2 cellular contexts compared by ENCODE assay signal in the genomic region with DNA sequence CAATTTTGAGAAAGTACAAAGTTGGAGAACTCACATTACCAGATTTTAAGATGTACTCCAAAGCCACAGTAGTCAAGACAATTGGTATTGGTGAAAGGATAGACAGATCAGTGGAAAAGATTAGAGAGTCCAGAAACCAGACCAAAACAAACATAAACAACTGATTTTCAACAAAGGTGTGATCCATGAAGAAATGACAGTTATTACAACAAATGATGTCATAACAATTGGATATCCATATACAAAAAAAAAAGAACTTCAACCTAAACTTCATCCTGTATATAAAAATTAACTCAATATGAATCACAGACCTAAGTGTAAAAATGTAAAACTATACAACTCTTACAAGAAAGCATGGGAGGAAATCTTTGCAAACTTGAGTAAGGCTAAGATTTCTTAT.
TF ChIP-seq lines count a peak whose summit lies in the region.

No MANE protein-coding gene starts in this region.

TF ChIP-seq in HepG2, 621 proteins besides CTCF, POLR2A, EP300 and RAD21:
- TF ChIP-seq ZNF816 (CRISPR knock-in tag; IDR thresholded peaks at IDR 0.05; ENCODE audit: borderline replicate concordance) (no peak), STAT5B (CRISPR knock-in tag; IDR thresholded peaks at IDR 0.05) (no peak), ATF7 (IDR thresholded peaks at IDR 0.05) (peak; percentile 90), ATF7 (CRISPR knock-in tag; IDR thresholded peaks at IDR 0.05) (no peak), ZNF543 (CRISPR knock-in tag; IDR thresholded peaks at IDR 0.05) (no peak), CAMTA2 (CRISPR knock-in tag; IDR thresholded peaks at IDR 0.05; ENCODE audit: borderline replicate concordance) (no peak), ZNF350 (CRISPR knock-in tag; IDR thresholded peaks at IDR 0.05; ENCODE audit: borderline replicate concordance, low read depth) (no peak), ZMAT3 (CRISPR knock-in tag; conservative IDR thresholded peaks at IDR 0.05) (no peak), TBP (CRISPR knock-in tag; IDR thresholded peaks at IDR 0.05) (no peak), CREB1 (IDR thresholded peaks at IDR 0.05) (peak; percentile 62; the same call in 1 of the 2 replicates), CREB1 (CRISPR knock-in tag; IDR thresholded peaks at IDR 0.05) (no peak), ZNF260 (CRISPR knock-in tag; IDR thresholded peaks at IDR 0.05; ENCODE audit: borderline replicate concordance, low read depth) (no peak), ATAD3A (CRISPR knock-in tag; IDR thresholded peaks at IDR 0.05) (no peak), MIER3 (CRISPR knock-in tag; IDR thresholded peaks at IDR 0.05; ENCODE audit: borderline replicate concordance) (no peak), KDM3A (CRISPR knock-in tag; IDR thresholded peaks at IDR 0.05; ENCODE audit: low read depth) (no peak), RARA (CRISPR knock-in tag; IDR thresholded peaks at IDR 0.05) (no peak), TMF1 (CRISPR knock-in tag; IDR thresholded peaks at IDR 0.05; ENCODE audit: low read depth) (no peak), ZNF101 (CRISPR knock-in tag; IDR thresholded peaks at IDR 0.05; ENCODE audit: borderline replicate concordance, low read depth) (no peak)
- TF ChIP-seq, protein P1, sequence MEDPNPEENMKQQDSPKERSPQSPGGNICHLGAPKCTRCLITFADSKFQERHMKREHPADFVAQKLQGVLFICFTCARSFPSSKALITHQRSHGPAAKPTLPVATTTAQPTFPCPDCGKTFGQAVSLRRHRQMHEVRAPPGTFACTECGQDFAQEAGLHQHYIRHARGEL (CRISPR knock-in tag; IDR thresholded peaks at IDR 0.05): no peak

TF ChIP-seq in HEK293, 187 proteins besides CTCF, POLR2A, EP300 and RAD21:
- TF ChIP-seq RBAK (tag by site-specific recombination; IDR thresholded peaks at IDR 0.05): no peak
- TF ChIP-seq, protein P2, sequence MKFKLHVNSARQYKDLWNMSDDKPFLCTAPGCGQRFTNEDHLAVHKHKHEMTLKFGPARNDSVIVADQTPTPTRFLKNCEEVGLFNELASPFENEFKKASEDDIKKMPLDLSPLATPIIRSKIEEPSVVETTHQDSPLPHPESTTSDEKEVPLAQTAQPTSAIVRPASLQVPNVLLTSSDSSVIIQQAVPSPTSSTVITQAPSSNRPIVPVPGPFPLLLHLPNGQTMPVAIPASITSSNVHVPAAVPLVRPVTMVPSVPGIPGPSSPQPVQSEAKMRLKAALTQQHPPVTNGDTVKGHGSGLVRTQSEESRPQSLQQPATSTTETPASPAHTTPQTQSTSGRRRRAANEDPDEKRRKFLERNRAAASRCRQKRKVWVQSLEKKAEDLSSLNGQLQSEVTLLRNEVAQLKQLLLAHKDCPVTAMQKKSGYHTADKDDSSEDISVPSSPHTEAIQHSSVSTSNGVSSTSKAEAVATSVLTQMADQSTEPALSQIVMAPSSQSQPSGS (tag by site-specific recombination; IDR thresholded peaks at IDR 0.05; ENCODE audit: low read depth): peak; percentile 79
